8 cellular contexts compared by ENCODE assay signal in the genomic region with DNA sequence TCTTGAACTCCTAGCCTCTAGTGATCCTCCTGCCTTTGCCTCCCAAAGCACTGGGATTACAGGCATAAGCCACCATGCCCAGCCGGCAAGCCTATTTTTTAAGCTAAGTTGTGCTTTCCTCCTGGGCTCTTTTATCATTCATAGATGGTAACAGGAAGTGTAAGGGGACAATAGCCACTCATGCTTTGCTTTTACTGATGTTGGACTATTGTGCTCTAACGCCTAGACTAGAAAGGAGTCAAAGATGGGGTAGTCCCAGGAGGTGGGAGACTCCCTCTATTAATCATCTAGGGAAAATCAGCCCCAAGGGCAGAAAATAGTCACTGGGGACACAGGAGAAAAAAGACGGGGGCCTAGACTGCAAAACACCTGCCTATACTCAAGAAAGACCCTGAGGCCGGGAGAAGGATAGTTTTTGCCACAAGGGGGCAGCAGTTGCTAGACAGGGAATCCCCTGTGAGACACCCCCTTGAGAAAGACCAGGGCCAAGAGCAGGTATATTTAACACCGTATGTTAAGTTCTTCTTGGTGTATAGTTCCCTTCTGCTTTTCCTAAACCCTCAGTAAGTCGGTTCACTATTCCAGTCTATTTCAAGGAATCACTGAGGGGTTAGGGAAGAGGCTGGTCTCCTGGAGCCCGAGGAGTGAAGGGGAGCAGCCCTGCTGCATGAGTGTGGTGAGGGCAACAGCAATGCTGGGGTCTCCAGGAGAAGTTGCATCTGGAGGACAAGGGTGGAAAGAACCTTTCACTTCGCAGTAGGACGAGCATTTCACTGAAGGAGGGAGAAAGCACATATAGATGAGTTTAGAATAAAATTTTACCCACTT. TPM values are rescaled to one million over a fixed set of nuclear protein-coding genes. Genes with fewer than 3 reads are reported as not detected.
DNase-seq lines count a peak whose midpoint lies in the region; ATAC-seq and TF ChIP-seq lines count a peak whose summit lies in the region.

No MANE protein-coding gene starts in this region.

- H3K27ac ChIP-seq in SJSA1 = no peak overlapping the region

- ATAC-seq in HG03432 (IDR thresholded peaks at IDR 0.05; ENCODE audit: unreplicated experiment) = peak; percentile 60
- ATAC-seq in GM18520 (IDR thresholded peaks at IDR 0.05; ENCODE audit: unreplicated experiment) = no peak

- intact Hi-C loops in lower leg skin (cut with DNase I; ENCODE audit: low total_unique reads) = no loop called here

- DNase-seq in GDM1 (lab: John Stamatoyannopoulos, UW) (peak; percentile 33), SJSA1 (ENCODE audit: low read depth in 1 of 2, low spot score in 2 of 2) (peak; percentile 37 to 68), hepatic stellate cell (ENCODE audit: low spot score) (peak; percentile 28), lower leg skin (ENCODE audit: low spot score in 2 of 2) (no peak)
- peak; percentile 46 for DNase-seq in activated T-helper 9 cell treated with anti-CD3 and anti-CD28 coated beads, Interleukin-2, amount 50 U/mL, for 16 hours (ENCODE audit: low read depth)
- DNase-seq in stimulated activated CD4-positive, alpha-beta T cell treated with anti-CD3 and anti-CD28 coated beads, Interleukin-15, amount 100 ng/mL, for 24 hours = peak; percentile 77

- TF ChIP-seq CTCF in lower leg skin (IDR thresholded peaks at IDR 0.05) = no peak

- H3K4me3 ChIP-seq in SJSA1 = no peak overlapping the region
- H3K4me3 ChIP-seq in lower leg skin (ENCODE audit: low read depth, poor library complexity, severe bottlenecking) = no peak overlapping the region

- no peaks in the 10 kb centered on the region for H3K9me3 ChIP-seq in SJSA1 (replicated peaks)

- no peak for TF ChIP-seq POLR2A in lower leg skin (IDR thresholded peaks at IDR 0.05)

- H3K36me3 ChIP-seq in SJSA1 = no peaks in the 10 kb centered on the region

- 57 to 61% methylated on average over 9 of the region's 9 CpGs for WGBS in lower leg skin, 2 donors

- H3K27me3 ChIP-seq in SJSA1 (replicated peaks) = 0 out of 2 replicates have a peak, but pooled peaks cover 10% of the 10 kb centered on the region

- H3K4me1 ChIP-seq in SJSA1 (replicated peaks) = no peaks in the 10 kb centered on the region

RNA-seq across cellular contexts. Expression of a gene that starts 2.1 kb away (rescaled TPM):
- total RNA-seq in SJSA1 (2014; rRNA removed; shearing (Covaris generic)) = not detected in 2 replicates
- total RNA-seq in lower leg skin = under 1 TPM in 2 of 4 donors, not detected in 2; 0.15 to 0.46 TPM

RNA-seq across cellular contexts. Expression of a gene that starts 43.0 kb away (rescaled TPM):
- not detected in 2 replicates for total RNA-seq in SJSA1 (2014; rRNA removed; shearing (Covaris generic))
- total RNA-seq in lower leg skin = 1 to 10 TPM; 1.7 to 2.8 (median 1.8) TPM

RNA-seq across cellular contexts. Expression of a gene that starts 48.1 kb away (rescaled TPM):
- total RNA-seq in SJSA1 (2014; rRNA removed; shearing (Covaris generic)) = 490 and 702 TPM in 2 replicates
- 100 to 1,000 TPM; 233 to 344 (median 300) TPM for total RNA-seq in lower leg skin

Comparison
In these comparisons a context has a peak if more than half of its experiments do, and no peak if none do; other contexts are left out.
1. DNase-seq: peak in GDM1 (single experiment), SJSA1 (2 of 2), activated T-helper 9 cell treated with anti-CD3 and anti-CD28 coated beads, Interleukin-2, amount 50 U/mL, for 16 hours (single experiment), hepatic stellate cell (single experiment) and stimulated activated CD4-positive, alpha-beta T cell treated with anti-CD3 and anti-CD28 coated beads, Interleukin-15, amount 100 ng/mL, for 24 hours (single experiment); none in lower leg skin (0 of 2).